Comparison of ENCODE assay signal across 29 cellular contexts in the genomic region with DNA sequence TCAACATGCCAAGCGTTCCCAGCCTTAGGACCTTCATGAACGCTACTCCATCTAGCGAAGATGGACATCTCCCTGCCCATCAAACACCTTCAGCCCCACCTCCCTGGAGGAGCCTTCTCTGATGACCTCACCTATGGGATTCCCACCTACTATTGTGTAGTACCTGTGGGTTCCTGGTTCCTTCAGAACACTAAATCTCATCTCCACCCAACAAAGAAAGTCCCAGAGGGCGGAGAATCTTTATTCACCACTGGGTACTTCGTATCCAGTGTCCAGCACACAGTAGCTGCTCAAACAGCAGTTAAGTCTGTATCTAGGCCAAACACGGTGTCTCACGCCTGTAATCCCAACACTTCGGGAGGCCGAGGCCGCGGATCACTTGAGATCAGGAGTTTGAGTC.
"Had no signal": no experiment of that assay in that cellular context is flagged by ENCODE, and none has a peak within 500 bp of the region (broad histone marks: within the 10 kb centered on the region; RNA-seq: fewer than 3 reads in every experiment).

No MANE protein-coding gene starts in this region.

- H3K9me3 ChIP-seq: right atrium auricular region, tibial nerve had no signal

- H3K4me3 ChIP-seq: coronary artery, right atrium auricular region, smooth muscle cell, tibial nerve had no signal

- H3K4me1 Mint-ChIP-seq: T-helper 17 cell had no signal

- H3K4me1 ChIP-seq: right atrium auricular region, tibial nerve had no signal

- H3K27me3 ChIP-seq: brain microvascular endothelial cell, right atrium auricular region, tibial nerve had no signal

- H3K9ac ChIP-seq: parathyroid adenoma had no signal

- ATAC-seq: left cardiac atrium, T-helper 17 cell had no signal

- H2AFZ ChIP-seq: parathyroid adenoma had no signal

- H3K27ac Mint-ChIP-seq: activated CD4-positive, alpha-beta memory T cell treated with anti-CD3 and anti-CD28 coated beads, Interleukin-2, amount 10 ng/mL, durations not matched to agents 7 days and 5 days; activated CD4-positive, alpha-beta T cell treated with anti-CD3 and anti-CD28 coated beads, Interleukin-2, amount 10 ng/mL, durations not matched to agents 7 days and 5 days; activated T-cell treated with anti-CD3 and anti-CD28 coated beads, Interleukin-2, amount 50 U/mL, for 24 hours; mesothelial cell of epicardium; T-helper 17 cell had no signal

- H3K9me3 Mint-ChIP-seq: activated T-cell treated with anti-CD3 and anti-CD28 coated beads, Interleukin-2, amount 50 U/mL, for 24 hours had no signal

- H3K4me2 ChIP-seq: smooth muscle cell had no signal

- H3K27me3 Mint-ChIP-seq: activated CD4-positive, alpha-beta T cell treated with anti-CD3 and anti-CD28 coated beads, Interleukin-2, amount 10 ng/mL, durations not matched to agents 7 days and 5 days had no signal

- H3K27ac ChIP-seq: brain microvascular endothelial cell, coronary artery, parathyroid adenoma, right atrium auricular region, tibial nerve had no signal

- DNase-seq: activated CD4-positive, alpha-beta memory T cell treated with anti-CD3 and anti-CD28 coated beads, Interleukin-2, amount 10 ng/mL, durations not matched to agents 7 days and 5 days; activated CD4-positive, alpha-beta T cell treated with anti-CD3 and anti-CD28 coated beads for 1 hour; activated CD4-positive, alpha-beta T cell treated with anti-CD3 and anti-CD28 coated beads, Interleukin-2, amount 10 ng/mL, durations not matched to agents 7 days and 5 days; activated CD8-positive, alpha-beta memory T cell treated with anti-CD3 and anti-CD28 coated beads, Interleukin-2, amount 50 U/mL, for 48 hours; activated gamma-delta T cell; activated naive CD4-positive, alpha-beta T cell treated with anti-CD3 and anti-CD28 coated beads, Interleukin-2, amount 50 U/mL, for 16 hours; activated T-cell treated with anti-CD3 and anti-CD28 coated beads, Interleukin-2, amount 50 U/mL, for 24 hours; amniotic stem cell; brain microvascular endothelial cell; foreskin fibroblast; head of caudate nucleus; hippocampal formation; left cardiac atrium; mammary epithelial cell; naive B cell; occipital lobe; stimulated activated CD4-positive, alpha-beta T cell treated with anti-CD3 and anti-CD28 coated beads, Interleukin-2, amount 100 ng/mL, for 24 hours; stimulated activated naive CD4-positive, alpha-beta T cell treated with Interleukin-2 at 50 U/mL for 16 hours; T-helper 17 cell; T1000 had no signal

- FAIRE-seq: astrocyte, keratinocyte, urothelium cell line had no signal

- H3K36me3 ChIP-seq: brain microvascular endothelial cell, right atrium auricular region, tibial nerve had no signal

- H3K4me3 Mint-ChIP-seq: activated CD4-positive, alpha-beta memory T cell treated with anti-CD3 and anti-CD28 coated beads, Interleukin-2, amount 10 ng/mL, durations not matched to agents 7 days and 5 days; activated CD4-positive, alpha-beta T cell treated with anti-CD3 and anti-CD28 coated beads, Interleukin-2, amount 10 ng/mL, durations not matched to agents 7 days and 5 days; activated T-cell treated with anti-CD3 and anti-CD28 coated beads, Interleukin-2, amount 50 U/mL, for 24 hours; mesothelial cell of epicardium; naive B cell; T-helper 17 cell had no signal
